ENCODE assay signal across 27 cellular contexts in genomic region chr9:110446171-110446570, GRCh38.
A peak's percentile ranks its signal among the peaks of the same experiment; 100 is the strongest.
DNase-seq lines count a peak whose midpoint lies in the region; ATAC-seq and TF ChIP-seq lines count a peak whose summit lies in the region.
"Had no signal": no experiment of that assay in that cellular context is flagged by ENCODE, and none has a peak within 500 bp of the region (broad histone marks: within the 10 kb centered on the region; RNA-seq: fewer than 3 reads in every experiment).

No MANE protein-coding gene starts in this region.

- H3K36me3 Mint-ChIP-seq in MCF 10A (ENCODE audit: insufficient read depth, unreplicated experiment) = peaks cover 9% of the 10 kb centered on the region
- no peaks in the 10 kb centered on the region for H3K36me3 Mint-ChIP-seq in naive thymus-derived CD4-positive, alpha-beta T cell
- H3K36me3 Mint-ChIP-seq: activated naive CD8-positive, alpha-beta T cell had no signal

- no peaks in the 10 kb centered on the region for H3K27me3 Mint-ChIP-seq in MCF 10A (ENCODE audit: insufficient read depth, unreplicated experiment)
- peaks cover 0 to 18% (median 6%) of the 10 kb centered on the region in 5 donors for H3K27me3 Mint-ChIP-seq in naive thymus-derived CD4-positive, alpha-beta T cell
- H3K27me3 Mint-ChIP-seq: central memory CD8-positive, alpha-beta T cell had no signal

- peak; percentile 27 for ATAC-seq in naive thymus-derived CD4-positive, alpha-beta T cell
- no peak for ATAC-seq in GM19397 (IDR thresholded peaks at IDR 0.05; ENCODE audit: unreplicated experiment)
- ATAC-seq: A549; activated T-helper 17 cell treated with anti-CD3 and anti-CD28 coated beads, Interleukin-2, amount 50 U/mL, for 72 hours; heart right ventricle; left ventricle myocardium superior; pancreas; SK-N-SH treated with all-trans-retinoic acid at 6 μM for 48 hours had no signal

- H3K4me1 ChIP-seq in breast epithelium = no peaks in the 10 kb centered on the region
- no peaks in the 10 kb centered on the region for H3K4me1 ChIP-seq in naive thymus-derived CD4-positive, alpha-beta T cell (ENCODE audit: control insufficient read depth in 2 of 2, insufficient read depth in 2 of 2, low read length in 2 of 2)
- no peaks in the 10 kb centered on the region for H3K4me1 ChIP-seq in colonic mucosa
- H3K4me1 ChIP-seq: ascending aorta, heart right ventricle, pancreas, right atrium auricular region, vagina had no signal

- H3K4me3 Mint-ChIP-seq in MCF 10A (ENCODE audit: unreplicated experiment) = no peak overlapping the region
- H3K4me3 Mint-ChIP-seq in naive thymus-derived CD4-positive, alpha-beta T cell = no peak overlapping the region
- H3K4me3 Mint-ChIP-seq: activated naive CD8-positive, alpha-beta T cell; activated T-helper 17 cell treated with anti-CD3 and anti-CD28 coated beads, Interleukin-2, amount 50 U/mL, for 72 hours; central memory CD8-positive, alpha-beta T cell; nephron progenitor cell had no signal

- H3K36me3 ChIP-seq in breast epithelium = no peaks in the 10 kb centered on the region
- H3K36me3 ChIP-seq in naive thymus-derived CD4-positive, alpha-beta T cell (ENCODE audit: control insufficient read depth in 2 of 3, insufficient read depth in 3 of 3, low read length in 3 of 3) = no peaks in the 10 kb centered on the region
- H3K36me3 ChIP-seq in colonic mucosa = no peaks in the 10 kb centered on the region
- H3K36me3 ChIP-seq: pancreas had no signal

- BruUV-seq in MCF 10A (replicated peaks; lab: Mats Ljungman, UMichigan) = no TSS peak

- no peak for TF ChIP-seq CTCF in MCF 10A (IDR thresholded peaks at IDR 0.05; ENCODE audit: unreplicated experiment)
- no peak for TF ChIP-seq CTCF in breast epithelium (IDR thresholded peaks at IDR 0.05)
- no peak for TF ChIP-seq CTCF in colonic mucosa (IDR thresholded peaks at IDR 0.05)

- peaks cover 21% of the 10 kb centered on the region for H3K4me1 Mint-ChIP-seq in MCF 10A (ENCODE audit: insufficient read depth, unreplicated experiment)
- no peaks in the 10 kb centered on the region for H3K4me1 Mint-ChIP-seq in naive thymus-derived CD4-positive, alpha-beta T cell
- H3K4me1 Mint-ChIP-seq: activated T-helper 17 cell treated with anti-CD3 and anti-CD28 coated beads, Interleukin-2, amount 50 U/mL, for 72 hours; central memory CD8-positive, alpha-beta T cell had no signal

- no peak overlapping the region for H3K4me3 ChIP-seq in breast epithelium
- H3K4me3 ChIP-seq in naive thymus-derived CD4-positive, alpha-beta T cell (ENCODE audit: low read length) = no peak overlapping the region
- H3K4me3 ChIP-seq in colonic mucosa = no peak overlapping the region
- H3K4me3 ChIP-seq: A549, ascending aorta, heart right ventricle, pancreas, right atrium auricular region, vagina had no signal

- H3K27ac Mint-ChIP-seq in MCF 10A (ENCODE audit: low read depth, unreplicated experiment) = no peak overlapping the region
- H3K27ac Mint-ChIP-seq in naive thymus-derived CD4-positive, alpha-beta T cell = no peak overlapping the region
- H3K27ac Mint-ChIP-seq: activated naive CD8-positive, alpha-beta T cell; activated T-helper 17 cell treated with anti-CD3 and anti-CD28 coated beads, Interleukin-2, amount 50 U/mL, for 72 hours; nephron progenitor cell had no signal

- H3K9ac ChIP-seq in colonic mucosa (ENCODE audit: low read depth in 2 of 2, low read length in 2 of 2) = no peak overlapping the region

- intact Hi-C loops in MCF 10A (cut with micrococcal nuclease) (no loop called here), breast epithelium (cut with DNase I; ENCODE audit: low total_unique reads) (loop anchor here (5.0 kb wide), 1 partner anchor 56 kb away; no protein-coding TSS in a partner anchor), colonic mucosa (cut with DNase I) (no loop called here)
- intact Hi-C loops in naive thymus-derived CD4-positive, alpha-beta T cell (cut with micrococcal nuclease) = no loop called here

- no peaks in the 10 kb centered on the region for H3K9me3 ChIP-seq in breast epithelium
- no peaks in the 10 kb centered on the region for H3K9me3 ChIP-seq in naive thymus-derived CD4-positive, alpha-beta T cell (ENCODE audit: control insufficient read depth in 2 of 3, low read length in 3 of 3)
- H3K9me3 ChIP-seq in colonic mucosa = no peaks in the 10 kb centered on the region
- H3K9me3 ChIP-seq: ascending aorta, vagina had no signal

- CTCF ChIA-PET in MCF 10A (lab: Yijun Ruan, JAX) = interaction anchor here (0.6 to 1.1 kb wide), 3 partner anchors 87 to 229 kb away, joined by 3 to 4 read pairs (median 4); no protein-coding TSS in a partner anchor
- CTCF ChIA-PET in naive thymus-derived CD4-positive, alpha-beta T cell (lab: Charles Lee) = no interaction called here

- POLR2A ChIA-PET in MCF 10A (lab: Yijun Ruan, JAX) = interaction anchor here (1.5 kb wide), 1 partner anchor 189 kb away, joined by 3 read pairs; the partner anchor contains the start of gene TXN
- POLR2A ChIA-PET in naive thymus-derived CD4-positive, alpha-beta T cell (lab: Charles Lee) = no interaction called here

- DNase-seq in MCF 10A (ENCODE audit: unreplicated experiment) = peak; percentile 8
- no peak for DNase-seq in breast epithelium (ENCODE audit: low spot score in 2 of 2)
- DNase-seq in MV-4-11 (lab: John Stamatoyannopoulos, UW) = peak; percentile 89
- peak; percentile 35 for DNase-seq in amniotic epithelial cell (ENCODE audit: low read depth)
- DNase-seq in naive thymus-derived CD4-positive, alpha-beta T cell = no peak
- no peak for DNase-seq in colonic mucosa
- DNase-seq in activated T-cell treated with anti-CD3 and anti-CD28 coated beads, Interleukin-2, amount 50 U/mL, for 48 hours = no peak
- DNase-seq: activated CD8-positive, alpha-beta memory T cell treated with anti-CD3 and anti-CD28 coated beads, Interleukin-2, amount 50 U/mL, for 4 hours; DMS153; heart right ventricle; left ventricle myocardium superior; NCI-H187; NCI-H2171 treated with DMSO at 0.1 percent for 48 hours; NCI-H524 treated with DMSO at 0.1 percent for 48 hours; nephron progenitor cell; pancreas; stimulated activated CD4-positive, alpha-beta T cell treated with anti-CD3 and anti-CD28 coated beads, Interleukin-4, amount 100 ng/mL, for 24 hours; stimulated activated naive CD4-positive, alpha-beta T cell had no signal

- H3K27me3 ChIP-seq in breast epithelium (no peaks in the 10 kb centered on the region), colonic mucosa (no peaks in the 10 kb centered on the region)
- no peaks in the 10 kb centered on the region for H3K27me3 ChIP-seq in naive thymus-derived CD4-positive, alpha-beta T cell (ENCODE audit: control insufficient read depth in 2 of 2, insufficient read depth in 2 of 2, low read length in 2 of 2)
- H3K27me3 ChIP-seq: ascending aorta, heart right ventricle, pancreas, right atrium auricular region, vagina had no signal

- H3K9me3 Mint-ChIP-seq in MCF 10A (ENCODE audit: unreplicated experiment) = no peaks in the 10 kb centered on the region
- H3K9me3 Mint-ChIP-seq in naive thymus-derived CD4-positive, alpha-beta T cell = peaks cover 0 to 18% (median 4%) of the 10 kb centered on the region in 11 donors
- H3K9me3 Mint-ChIP-seq: activated T-helper 17 cell treated with anti-CD3 and anti-CD28 coated beads, Interleukin-2, amount 50 U/mL, for 72 hours had no signal

- H3K27ac ChIP-seq in breast epithelium (no peak overlapping the region), colonic mucosa (no peak overlapping the region)
- no peak overlapping the region for H3K27ac ChIP-seq in naive thymus-derived CD4-positive, alpha-beta T cell (ENCODE audit: low read depth, low read length)
- H3K27ac ChIP-seq: A549, ascending aorta, heart right ventricle, pancreas, right atrium auricular region, vagina had no signal

- TF ChIP-seq POLR2A in breast epithelium (IDR thresholded peaks at IDR 0.05) = no peak

Comparison
In these comparisons a context has a peak if more than half of its experiments do, and no peak if none do; other contexts are left out.
1. DNase-seq: peak in MCF 10A (single experiment), MV-4-11 (single experiment) and amniotic epithelial cell (single experiment); none in breast epithelium (0 of 2), naive thymus-derived CD4-positive, alpha-beta T cell (0 of 9), colonic mucosa (single experiment) and activated T-cell treated with anti-CD3 and anti-CD28 coated beads, Interleukin-2, amount 50 U/mL, for 48 hours (0 of 2).